Comparison of ENCODE assay signal across 24 cellular contexts in genomic region chr15:87851497-87851896, GRCh38.
"Had no signal": no experiment of that assay in that cellular context is flagged by ENCODE, and none has a peak within 500 bp of the region (broad histone marks: within the 10 kb centered on the region; RNA-seq: fewer than 3 reads in every experiment).

No MANE protein-coding gene starts in this region.

- ATAC-seq: naive thymus-derived CD8-positive, alpha-beta T cell; natural killer cell treated with Interleukin-12 subunit alpha and Interleukin-12 subunit beta and Interleukin-15 and Interleukin-18, amount 100 ng/mL, for 72 hours; pancreas; right lobe of liver; stimulated activated effector memory CD8-positive, alpha-beta T cell treated with anti-CD3 and anti-CD28 coated beads, Interleukin-12 subunit alpha, Interleukin-12 subunit beta, amount 100 ng/mL, for 72 hours; stimulated activated naive B cell treated with anti-CD40 and anti-IgM and Interleukin-4, amounts not matched to agents 10 μg/mL and 1 μg/mL and 100 μg/mL, for 72 hours had no signal

- H3K4me1 ChIP-seq: pancreas, psoas muscle, right lobe of liver, sigmoid colon, stomach, thyroid gland, tibial nerve, upper lobe of left lung, vagina had no signal

- H3K27me3 ChIP-seq: right lobe of liver, sigmoid colon, thyroid gland, tibial nerve, upper lobe of left lung, vagina had no signal

- DNase-seq: naive thymus-derived CD8-positive, alpha-beta T cell; nephron progenitor cell; nucleus accumbens; pancreas; psoas muscle; right lobe of liver; sigmoid colon; small intestine; stimulated activated CD4-positive, alpha-beta T cell treated with anti-CD3 and anti-CD28 coated beads, Interleukin-15, amount 100 ng/mL, for 24 hours; stimulated activated CD4-positive, alpha-beta T cell treated with anti-CD3 and anti-CD28 coated beads, Interleukin-2, amount 100 ng/mL, for 24 hours; stimulated activated CD4-positive, alpha-beta T cell treated with anti-CD3 and anti-CD28 coated beads, Interleukin-2, amount 100 ng/mL, for 48 hours; stimulated activated CD4-positive, alpha-beta T cell treated with anti-CD3 and anti-CD28 coated beads, Interleukin-4, amount 100 ng/mL, for 24 hours; stimulated activated naive B cell treated with anti-CD40 and anti-IgM and Interleukin-4, amounts not matched to agents 10 μg/mL and 1 μg/mL and 100 μg/mL, for 72 hours; stimulated activated naive CD4-positive, alpha-beta T cell treated with Interleukin-2 at 50 U/mL for 16 hours; stomach; thyroid gland; trophoblast cell; upper lobe of left lung had no signal

- H3K9me3 ChIP-seq: neutrophil, pancreas, psoas muscle, right lobe of liver, sigmoid colon, stomach, thoracic aorta, thyroid gland, tibial nerve, upper lobe of left lung, vagina had no signal

- H3K27ac ChIP-seq: neutrophil, pancreas, psoas muscle, right lobe of liver, sigmoid colon, stomach, thoracic aorta, thyroid gland, tibial nerve, upper lobe of left lung, vagina had no signal

- H3K4me3 ChIP-seq: pancreas, psoas muscle, right lobe of liver, sigmoid colon, stomach, thoracic aorta, thyroid gland, tibial nerve, upper lobe of left lung, vagina had no signal

- H3K36me3 ChIP-seq: neutrophil, pancreas, right lobe of liver, sigmoid colon, stomach, thoracic aorta, thyroid gland, tibial nerve, upper lobe of left lung, vagina had no signal
